Comparison of ENCODE assay signal across 8 cellular contexts in genomic region chr5:77852068-77852513, GRCh38.
DNase-seq lines count a peak whose midpoint lies in the region; ATAC-seq and TF ChIP-seq lines count a peak whose summit lies in the region.

No MANE protein-coding gene starts in this region.

- peak overlapping the region; percentile 38 to 50 for H3K4me3 ChIP-seq in left lung

- H3K4me1 Mint-ChIP-seq in activated CD4-positive, alpha-beta T cell treated with anti-CD3 and anti-CD28 coated beads for 36 hours, result peaks cover 15% of the 10 kb centered on the region

- H3K27ac Mint-ChIP-seq in activated CD4-positive, alpha-beta T cell treated with anti-CD3 and anti-CD28 coated beads for 36 hours, result peak overlapping the region; percentile 8

- CTCF ChIA-PET in activated CD4-positive, alpha-beta T cell treated with anti-CD3 and anti-CD28 coated beads for 36 hours (lab: Charles Lee), result interaction anchor here (1.2 kb wide), 1 partner anchor 25 kb away, joined by 3 read pairs; no protein-coding TSS in a partner anchor

- peaks cover 5 to 76% of the 10 kb centered on the region in 2 donors for H3K27me3 ChIP-seq in left lung

- H3K36me3 ChIP-seq in left lung, result no peaks in the 10 kb centered on the region

- H3K9me3 ChIP-seq in left lung, result no peaks in the 10 kb centered on the region

- POLR2A ChIA-PET in activated CD4-positive, alpha-beta T cell treated with anti-CD3 and anti-CD28 coated beads for 36 hours (lab: Charles Lee), result no interaction called here

- no peak for ATAC-seq in activated CD4-positive, alpha-beta T cell treated with anti-CD3 and anti-CD28 coated beads for 36 hours
- no peak for ATAC-seq in left lung
- ATAC-seq in activated CD4-positive, CD25-positive, alpha-beta regulatory T cell treated with anti-CD3 and anti-CD28 coated beads, Interleukin-2, amount 50 U/mL, for 24 hours, result no peak

- peak overlapping the region; percentile 65 for H3K27ac ChIP-seq in angular gyrus (ENCODE audit: low read depth, low read length)
- H3K27ac ChIP-seq in left lung, result no peak overlapping the region

- DNase-seq in activated CD4-positive, alpha-beta T cell treated with anti-CD3 and anti-CD28 coated beads for 36 hours, result no peak
- DNase-seq in activated CD4-positive, alpha-beta T cell treated with anti-CD3 and anti-CD28 coated beads for 4 hours, result no peak
- DNase-seq in left lung, result no peak
- peak; percentile 62 for DNase-seq in superior temporal gyrus (ENCODE audit: extremely low spot score)
- DNase-seq in nucleus accumbens (lab: John Stamatoyannopoulos, UW), result no peak
- no peak for DNase-seq in SW480 (ENCODE audit: low spot score)

- H3K4me3 Mint-ChIP-seq in activated CD4-positive, alpha-beta T cell treated with anti-CD3 and anti-CD28 coated beads for 36 hours, result peak overlapping the region; percentile 63

- peaks cover 41% of the 10 kb centered on the region for H3K27me3 Mint-ChIP-seq in activated CD4-positive, alpha-beta T cell treated with anti-CD3 and anti-CD28 coated beads for 36 hours

- H3K9me3 Mint-ChIP-seq in activated CD4-positive, alpha-beta T cell treated with anti-CD3 and anti-CD28 coated beads for 36 hours (ENCODE audit: low read depth), result no peaks in the 10 kb centered on the region

- TF ChIP-seq CTCF in left lung (IDR thresholded peaks at IDR 0.05), result no peak

- H3K4me1 ChIP-seq in left lung, result peaks cover 0 to 25% of the 10 kb centered on the region in 2 donors

- intact Hi-C loops in activated CD4-positive, alpha-beta T cell treated with anti-CD3 and anti-CD28 coated beads for 36 hours (cut with DNase I, micrococcal nuclease), result loop anchor here in 1 of 2 experiments (5.0 kb wide), 1 partner anchor 75 kb away; the partner anchor contains the start of gene TBCA
- intact Hi-C loops in left lung (cut with DNase I), result no loop called here

- H3K36me3 Mint-ChIP-seq in activated CD4-positive, alpha-beta T cell treated with anti-CD3 and anti-CD28 coated beads for 36 hours (ENCODE audit: low read depth), result peaks cover 3% of the 10 kb centered on the region
